In genomic region chr1:88274431-88274830, GRCh38 we compare ENCODE assay signal across 3 cellular contexts.
TF ChIP-seq lines count a peak whose summit lies in the region.

No MANE protein-coding gene starts in this region.

TF ChIP-seq in SK-N-SH, 30 proteins besides CTCF, POLR2A, EP300 and RAD21 (continued from another document and continues in another):
- TF ChIP-seq, protein P1, sequence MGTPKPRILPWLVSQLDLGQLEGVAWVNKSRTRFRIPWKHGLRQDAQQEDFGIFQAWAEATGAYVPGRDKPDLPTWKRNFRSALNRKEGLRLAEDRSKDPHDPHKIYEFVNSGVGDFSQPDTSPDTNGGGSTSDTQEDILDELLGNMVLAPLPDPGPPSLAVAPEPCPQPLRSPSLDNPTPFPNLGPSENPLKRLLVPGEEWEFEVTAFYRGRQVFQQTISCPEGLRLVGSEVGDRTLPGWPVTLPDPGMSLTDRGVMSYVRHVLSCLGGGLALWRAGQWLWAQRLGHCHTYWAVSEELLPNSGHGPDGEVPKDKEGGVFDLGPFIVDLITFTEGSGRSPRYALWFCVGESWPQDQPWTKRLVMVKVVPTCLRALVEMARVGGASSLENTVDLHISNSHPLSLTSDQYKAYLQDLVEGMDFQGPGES (IDR thresholded peaks at IDR 0.05; ENCODE audit: low read depth, low read length), result no peak
- TF ChIP-seq EZH2phosphoT487 (IDR thresholded peaks at IDR 0.05; ENCODE audit: borderline replicate concordance, low read depth) (no peak), FOXM1 (IDR thresholded peaks at IDR 0.05; ENCODE audit: low read depth) (no peak), TAF1 (IDR thresholded peaks at IDR 0.05; ENCODE audit: borderline replicate concordance, low read depth, low read length) (no peak), ZBTB33 (IDR thresholded peaks at IDR 0.05; ENCODE audit: borderline replicate concordance, low read depth) (no peak), RFX5 (IDR thresholded peaks at IDR 0.05; ENCODE audit: low read length) (no peak), CHD2 (IDR thresholded peaks at IDR 0.05; ENCODE audit: low read length, partially characterized antibody) (no peak)
- TF ChIP-seq, protein P2, sequence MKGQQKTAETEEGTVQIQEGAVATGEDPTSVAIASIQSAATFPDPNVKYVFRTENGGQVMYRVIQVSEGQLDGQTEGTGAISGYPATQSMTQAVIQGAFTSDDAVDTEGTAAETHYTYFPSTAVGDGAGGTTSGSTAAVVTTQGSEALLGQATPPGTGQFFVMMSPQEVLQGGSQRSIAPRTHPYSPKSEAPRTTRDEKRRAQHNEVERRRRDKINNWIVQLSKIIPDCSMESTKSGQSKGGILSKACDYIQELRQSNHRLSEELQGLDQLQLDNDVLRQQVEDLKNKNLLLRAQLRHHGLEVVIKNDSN (IDR thresholded peaks at IDR 0.05; ENCODE audit: borderline replicate concordance, low read depth), result no peak
- TF ChIP-seq, protein P3, sequence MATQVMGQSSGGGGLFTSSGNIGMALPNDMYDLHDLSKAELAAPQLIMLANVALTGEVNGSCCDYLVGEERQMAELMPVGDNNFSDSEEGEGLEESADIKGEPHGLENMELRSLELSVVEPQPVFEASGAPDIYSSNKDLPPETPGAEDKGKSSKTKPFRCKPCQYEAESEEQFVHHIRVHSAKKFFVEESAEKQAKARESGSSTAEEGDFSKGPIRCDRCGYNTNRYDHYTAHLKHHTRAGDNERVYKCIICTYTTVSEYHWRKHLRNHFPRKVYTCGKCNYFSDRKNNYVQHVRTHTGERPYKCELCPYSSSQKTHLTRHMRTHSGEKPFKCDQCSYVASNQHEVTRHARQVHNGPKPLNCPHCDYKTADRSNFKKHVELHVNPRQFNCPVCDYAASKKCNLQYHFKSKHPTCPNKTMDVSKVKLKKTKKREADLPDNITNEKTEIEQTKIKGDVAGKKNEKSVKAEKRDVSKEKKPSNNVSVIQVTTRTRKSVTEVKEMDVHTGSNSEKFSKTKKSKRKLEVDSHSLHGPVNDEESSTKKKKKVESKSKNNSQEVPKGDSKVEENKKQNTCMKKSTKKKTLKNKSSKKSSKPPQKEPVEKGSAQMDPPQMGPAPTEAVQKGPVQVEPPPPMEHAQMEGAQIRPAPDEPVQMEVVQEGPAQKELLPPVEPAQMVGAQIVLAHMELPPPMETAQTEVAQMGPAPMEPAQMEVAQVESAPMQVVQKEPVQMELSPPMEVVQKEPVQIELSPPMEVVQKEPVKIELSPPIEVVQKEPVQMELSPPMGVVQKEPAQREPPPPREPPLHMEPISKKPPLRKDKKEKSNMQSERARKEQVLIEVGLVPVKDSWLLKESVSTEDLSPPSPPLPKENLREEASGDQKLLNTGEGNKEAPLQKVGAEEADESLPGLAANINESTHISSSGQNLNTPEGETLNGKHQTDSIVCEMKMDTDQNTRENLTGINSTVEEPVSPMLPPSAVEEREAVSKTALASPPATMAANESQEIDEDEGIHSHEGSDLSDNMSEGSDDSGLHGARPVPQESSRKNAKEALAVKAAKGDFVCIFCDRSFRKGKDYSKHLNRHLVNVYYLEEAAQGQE (IDR thresholded peaks at IDR 0.05; ENCODE audit: low read depth, low read length), result no peak

TF ChIP-seq in SK-N-SH treated with all-trans-retinoic acid at 6 μM for 48 hours, 23 proteins besides CTCF, POLR2A, EP300 and RAD21 (continued from another document):
- TF ChIP-seq, protein P4, sequence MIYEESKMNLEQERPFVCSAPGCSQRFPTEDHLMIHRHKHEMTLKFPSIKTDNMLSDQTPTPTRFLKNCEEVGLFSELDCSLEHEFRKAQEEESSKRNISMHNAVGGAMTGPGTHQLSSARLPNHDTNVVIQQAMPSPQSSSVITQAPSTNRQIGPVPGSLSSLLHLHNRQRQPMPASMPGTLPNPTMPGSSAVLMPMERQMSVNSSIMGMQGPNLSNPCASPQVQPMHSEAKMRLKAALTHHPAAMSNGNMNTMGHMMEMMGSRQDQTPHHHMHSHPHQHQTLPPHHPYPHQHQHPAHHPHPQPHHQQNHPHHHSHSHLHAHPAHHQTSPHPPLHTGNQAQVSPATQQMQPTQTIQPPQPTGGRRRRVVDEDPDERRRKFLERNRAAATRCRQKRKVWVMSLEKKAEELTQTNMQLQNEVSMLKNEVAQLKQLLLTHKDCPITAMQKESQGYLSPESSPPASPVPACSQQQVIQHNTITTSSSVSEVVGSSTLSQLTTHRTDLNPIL (CRISPR knock-in tag; IDR thresholded peaks at IDR 0.05; ENCODE audit: low read depth), result no peak
- no peak for TF ChIP-seq TOX (CRISPR knock-in tag; IDR thresholded peaks at IDR 0.05; ENCODE audit: borderline replicate concordance)
- TF ChIP-seq, protein P5, sequence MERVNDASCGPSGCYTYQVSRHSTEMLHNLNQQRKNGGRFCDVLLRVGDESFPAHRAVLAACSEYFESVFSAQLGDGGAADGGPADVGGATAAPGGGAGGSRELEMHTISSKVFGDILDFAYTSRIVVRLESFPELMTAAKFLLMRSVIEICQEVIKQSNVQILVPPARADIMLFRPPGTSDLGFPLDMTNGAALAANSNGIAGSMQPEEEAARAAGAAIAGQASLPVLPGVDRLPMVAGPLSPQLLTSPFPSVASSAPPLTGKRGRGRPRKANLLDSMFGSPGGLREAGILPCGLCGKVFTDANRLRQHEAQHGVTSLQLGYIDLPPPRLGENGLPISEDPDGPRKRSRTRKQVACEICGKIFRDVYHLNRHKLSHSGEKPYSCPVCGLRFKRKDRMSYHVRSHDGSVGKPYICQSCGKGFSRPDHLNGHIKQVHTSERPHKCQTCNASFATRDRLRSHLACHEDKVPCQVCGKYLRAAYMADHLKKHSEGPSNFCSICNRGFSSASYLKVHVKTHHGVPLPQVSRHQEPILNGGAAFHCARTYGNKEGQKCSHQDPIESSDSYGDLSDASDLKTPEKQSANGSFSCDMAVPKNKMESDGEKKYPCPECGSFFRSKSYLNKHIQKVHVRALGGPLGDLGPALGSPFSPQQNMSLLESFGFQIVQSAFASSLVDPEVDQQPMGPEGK (CRISPR knock-in tag; IDR thresholded peaks at IDR 0.05; ENCODE audit: borderline replicate concordance), result no peak
- no peak for TF ChIP-seq PPARA (CRISPR knock-in tag; IDR thresholded peaks at IDR 0.05; ENCODE audit: borderline replicate concordance)
- no peak for TF ChIP-seq ZNF8 (CRISPR knock-in tag; IDR thresholded peaks at IDR 0.05)
- no peak for TF ChIP-seq ZFP3 (CRISPR knock-in tag; IDR thresholded peaks at IDR 0.05)
- TF ChIP-seq RARB (CRISPR knock-in tag; IDR thresholded peaks at IDR 0.05), result no peak
- no peak for TF ChIP-seq ZNF565 (CRISPR knock-in tag; conservative IDR thresholded peaks at IDR 0.05; ENCODE audit: low read depth)
- no peak for TF ChIP-seq SNAI2 (CRISPR knock-in tag; IDR thresholded peaks at IDR 0.05)
- no peak for TF ChIP-seq ISL1 (CRISPR knock-in tag; IDR thresholded peaks at IDR 0.05)
- TF ChIP-seq OSR1 (CRISPR knock-in tag; IDR thresholded peaks at IDR 0.05), result no peak
- TF ChIP-seq ZFP30 (CRISPR knock-in tag; IDR thresholded peaks at IDR 0.05), result no peak
- TF ChIP-seq ZC3H10 (CRISPR knock-in tag; IDR thresholded peaks at IDR 0.05), result no peak
- no peak for TF ChIP-seq CSDC2 (CRISPR knock-in tag; IDR thresholded peaks at IDR 0.05)
- no peak for TF ChIP-seq ZNF70 (CRISPR knock-in tag; IDR thresholded peaks at IDR 0.05)

TF ChIP-seq in GM12878, 131 proteins besides CTCF, POLR2A, EP300 and RAD21 (continued from another document):
- TF ChIP-seq E2F8 (IDR thresholded peaks at IDR 0.05; ENCODE audit: low read depth, partially characterized antibody) (no peak), RCOR1 (conservative IDR thresholded peaks at IDR 0.05; ENCODE audit: low read depth, low read length) (no peak), NR2F1 (conservative IDR thresholded peaks at IDR 0.05) (no peak), ATF3 (IDR thresholded peaks at IDR 0.05; ENCODE audit: borderline replicate concordance, extremely low read depth, low read depth, low read length) (no peak), NR2C2 (IDR thresholded peaks at IDR 0.05; ENCODE audit: borderline replicate concordance, control insufficient read depth, insufficient read length, low read depth) (no peak), HCFC1 (IDR thresholded peaks at IDR 0.05; ENCODE audit: low read length) (no peak), EZH2 (IDR thresholded peaks at IDR 0.05; ENCODE audit: borderline replicate concordance, control insufficient read depth, low read depth, low read length) (no peak), ZZZ3 (IDR thresholded peaks at IDR 0.05; ENCODE audit: control insufficient read depth, insufficient read length, low read depth) (no peak), YY1 (IDR thresholded peaks at IDR 0.05; ENCODE audit: low read depth, low read length) (no peak), SMAD5 (IDR thresholded peaks at IDR 0.05; ENCODE audit: low read depth) (no peak), MEF2A (IDR thresholded peaks at IDR 0.05; ENCODE audit: insufficient read depth, low read depth, low read length) (no peak), ZNF687 (IDR thresholded peaks at IDR 0.05) (no peak)
- TF ChIP-seq, protein P6, sequence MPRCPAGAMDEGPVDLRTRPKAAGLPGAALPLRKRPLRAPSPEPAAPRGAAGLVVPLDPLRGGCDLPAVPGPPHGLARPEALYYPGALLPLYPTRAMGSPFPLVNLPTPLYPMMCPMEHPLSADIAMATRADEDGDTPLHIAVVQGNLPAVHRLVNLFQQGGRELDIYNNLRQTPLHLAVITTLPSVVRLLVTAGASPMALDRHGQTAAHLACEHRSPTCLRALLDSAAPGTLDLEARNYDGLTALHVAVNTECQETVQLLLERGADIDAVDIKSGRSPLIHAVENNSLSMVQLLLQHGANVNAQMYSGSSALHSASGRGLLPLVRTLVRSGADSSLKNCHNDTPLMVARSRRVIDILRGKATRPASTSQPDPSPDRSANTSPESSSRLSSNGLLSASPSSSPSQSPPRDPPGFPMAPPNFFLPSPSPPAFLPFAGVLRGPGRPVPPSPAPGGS (IDR thresholded peaks at IDR 0.05; ENCODE audit: borderline replicate concordance, insufficient read depth, low read depth, low read length, poor library complexity, severe bottlenecking), result no peak
- TF ChIP-seq, protein P7, sequence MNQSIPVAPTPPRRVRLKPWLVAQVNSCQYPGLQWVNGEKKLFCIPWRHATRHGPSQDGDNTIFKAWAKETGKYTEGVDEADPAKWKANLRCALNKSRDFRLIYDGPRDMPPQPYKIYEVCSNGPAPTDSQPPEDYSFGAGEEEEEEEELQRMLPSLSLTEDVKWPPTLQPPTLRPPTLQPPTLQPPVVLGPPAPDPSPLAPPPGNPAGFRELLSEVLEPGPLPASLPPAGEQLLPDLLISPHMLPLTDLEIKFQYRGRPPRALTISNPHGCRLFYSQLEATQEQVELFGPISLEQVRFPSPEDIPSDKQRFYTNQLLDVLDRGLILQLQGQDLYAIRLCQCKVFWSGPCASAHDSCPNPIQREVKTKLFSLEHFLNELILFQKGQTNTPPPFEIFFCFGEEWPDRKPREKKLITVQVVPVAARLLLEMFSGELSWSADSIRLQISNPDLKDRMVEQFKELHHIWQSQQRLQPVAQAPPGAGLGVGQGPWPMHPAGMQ (IDR thresholded peaks at IDR 0.05; ENCODE audit: borderline replicate concordance), result no peak
